Comparison of ENCODE assay signal across 10 cellular contexts in genomic region chr15:37133619-37134018, GRCh38. TPM values are rescaled to one million over a fixed set of nuclear protein-coding genes. Genes with fewer than 3 reads are reported as not detected.
DNase-seq lines count a peak whose midpoint lies in the region; ATAC-seq and TF ChIP-seq lines count a peak whose summit lies in the region.
"Had no signal": no experiment of that assay in that cellular context is flagged by ENCODE, and none has a peak within 500 bp of the region (broad histone marks: within the 10 kb centered on the region; RNA-seq: fewer than 3 reads in every experiment).

No MANE protein-coding gene starts in this region.

- BruUV-seq in IMR-90 (replicated peaks; lab: Mats Ljungman, UMichigan), result no TSS peak

- no peak overlapping the region for H2BK20ac ChIP-seq in IMR-90 (ENCODE audit: low read depth, low read length)

- no peak overlapping the region for H4K8ac ChIP-seq in IMR-90 (ENCODE audit: low read depth in 2 of 2, low read length in 2 of 2)

- TF ChIP-seq CTCF in IMR-90 (conservative IDR thresholded peaks at IDR 0.05; ENCODE audit: low read depth, low read length), result peak; percentile 58
- peak; percentile 68 for TF ChIP-seq CTCF in VCaP (conservative IDR thresholded peaks at IDR 0.05)
- TF ChIP-seq CTCF in suprapubic skin (IDR thresholded peaks at IDR 0.05), result no peak

- H4K20me1 ChIP-seq in IMR-90 (ENCODE audit: insufficient read depth, low read length), result no peaks in the 10 kb centered on the region

- no peaks in the 10 kb centered on the region for H3K27me3 ChIP-seq in IMR-90 (ENCODE audit: control insufficient read depth, insufficient read depth, low read length)
- H3K27me3 ChIP-seq in suprapubic skin, result peaks cover 9% of the 10 kb centered on the region

- POLR2A ChIA-PET in IMR-90 (lab: Charles Lee; ENCODE audit: unreplicated experiment), result no interaction called here

- no peak for TF ChIP-seq POLR2A in IMR-90 (IDR thresholded peaks at IDR 0.05; ENCODE audit: low read depth, low read length)
- no peak for TF ChIP-seq POLR2A in suprapubic skin (IDR thresholded peaks at IDR 0.05)

- no peak overlapping the region for H2BK5ac ChIP-seq in IMR-90 (ENCODE audit: low read depth, low read length, poor library complexity, severe bottlenecking)

- no peak overlapping the region for H4K5ac ChIP-seq in IMR-90 (ENCODE audit: low read depth, low read length)

- no peak overlapping the region for H3K23ac ChIP-seq in IMR-90 (ENCODE audit: low read depth, low read length)

- no CpG with 5 or more reads among the region's 1 CpG for WGBS in IMR-90 (ENCODE audit: extremely low coverage in 2 of 2, insufficient read length in 1 of 2), 2 experiments
- WGBS in suprapubic skin, result 0% methylated on average over 1 of the region's 1 CpG

- peak overlapping the region; percentile 17; the same call in 1 of the 2 replicates for H3K4me2 ChIP-seq in IMR-90 (ENCODE audit: low read depth, low read length)

- no peak overlapping the region for H2BK15ac ChIP-seq in IMR-90 (ENCODE audit: low read depth, low read length)

- dilution Hi-C loops in IMR-90 (cut with HindIII; ENCODE audit: low sequenced_read_pairs, unreplicated experiment), result no loop called here

- CTCF ChIA-PET in IMR-90 (lab: Yijun Ruan, JAX), result interaction anchor here (0.6 to 1.9 kb wide), 7 partner anchors 18 to 1515 kb away, joined by 3 to 12 read pairs (median 4); no protein-coding TSS in a partner anchor

- no peak overlapping the region for H3K18ac ChIP-seq in IMR-90 (ENCODE audit: low read depth, low read length)

- H3K9me3 ChIP-seq in IMR-90 (ENCODE audit: control insufficient read depth, insufficient read depth, low read length), result no peaks in the 10 kb centered on the region
- no peaks in the 10 kb centered on the region for H3K9me3 ChIP-seq in suprapubic skin

- H3K4ac ChIP-seq in IMR-90 (ENCODE audit: low read depth, low read length), result no peak overlapping the region

- no peaks in the 10 kb centered on the region for H3K36me3 ChIP-seq in IMR-90 (ENCODE audit: control insufficient read depth, insufficient read depth, low read length)
- no peaks in the 10 kb centered on the region for H3K36me3 ChIP-seq in suprapubic skin

- 0 out of 2 replicates have a peak, but pooled peaks cover 2% of the 10 kb centered on the region for H3K9me1 ChIP-seq in IMR-90 (ENCODE audit: insufficient read depth, low read length)

- no peak overlapping the region; the same call in 1 of the 2 replicates for H2BK120ac ChIP-seq in IMR-90 (ENCODE audit: low read depth, low read length)

- no peak overlapping the region for H4K91ac ChIP-seq in IMR-90 (ENCODE audit: insufficient read depth, low read depth, low read length)

- H2AK5ac ChIP-seq in IMR-90 (ENCODE audit: low read depth, low read length), result no peak overlapping the region

- H3K4me3 ChIP-seq in IMR-90 (ENCODE audit: insufficient read depth, low read depth, low read length), result no peak overlapping the region
- no peak overlapping the region for H3K4me3 ChIP-seq in suprapubic skin

- peaks cover 1% of the 10 kb centered on the region; the same call in 1 of the 2 replicates for H3K4me1 ChIP-seq in IMR-90 (ENCODE audit: control insufficient read depth, insufficient read depth, low read length)
- H3K4me1 ChIP-seq in suprapubic skin, result no peaks in the 10 kb centered on the region

- ATAC-seq in IMR-90 (ENCODE audit: low read depth), result peak; percentile 45
- peak; percentile 76 for ATAC-seq in left lobe of liver

- H3K9ac ChIP-seq in IMR-90 (ENCODE audit: low read depth, low read length), result no peak overlapping the region

- no peak overlapping the region for H2AK9ac ChIP-seq in IMR-90 (replicated peaks; ENCODE audit: low read depth, low read length, poor library complexity)

- no peaks in the 10 kb centered on the region for H3K79me1 ChIP-seq in IMR-90 (ENCODE audit: low read depth in 1 of 2, low read length in 2 of 2)

- TF ChIP-seq EP300 in suprapubic skin (IDR thresholded peaks at IDR 0.05), result no peak

- H3K14ac ChIP-seq in IMR-90 (replicated peaks; ENCODE audit: low read depth, low read length), result no peak overlapping the region

- no peak overlapping the region for H2AFZ ChIP-seq in IMR-90 (replicated peaks; ENCODE audit: low read length, poor library complexity)

- DNase-seq in AG08395 (ENCODE audit: low spot score) (peak; percentile 37), IMR-90 (peak; percentile 61), left lobe of liver (ENCODE audit: low spot score) (no peak), NCI-H2227 treated with DMSO at 0.1 percent for 48 hours (lab: John Stamatoyannopoulos, UW) (no peak), suprapubic skin (ENCODE audit: low spot score in 2 of 2) (no peak), cerebellum (ENCODE audit: low spot score) (no peak), HK-2 (ENCODE audit: unreplicated experiment) (no peak)
- DNase-seq: activated naive CD4-positive, alpha-beta T cell treated with anti-CD3 and anti-CD28 coated beads for 36 hours; immature natural killer cell had no signal

- TF ChIP-seq RAD21 in IMR-90 (IDR thresholded peaks at IDR 0.05; ENCODE audit: low read length), result peak; percentile 69

- H3K27ac ChIP-seq in IMR-90 (ENCODE audit: insufficient read depth, low read length) (no peak overlapping the region), VCaP (no peak overlapping the region), suprapubic skin (no peak overlapping the region)

- H3K56ac ChIP-seq in IMR-90 (ENCODE audit: extremely low read depth, insufficient read depth, low read length), result no peak overlapping the region

- in situ Hi-C loops in IMR-90 (cut with MboI; ENCODE audit: low sequenced_read_pairs), result loop anchor here (10.0 to 25.0 kb wide), 6 partner anchors 621 to 1846 kb away; no protein-coding TSS in a partner anchor

- intact Hi-C loops in IMR-90 (cut with micrococcal nuclease), result loop anchor here (1.0 to 10.0 kb wide), 9 partner anchors 33 to 1615 kb away; partner anchors contain the start of gene MEIS2

TF ChIP-seq in IMR-90, 13 proteins besides CTCF, POLR2A, EP300 and RAD21:
- TF ChIP-seq SMC3 (IDR thresholded peaks at IDR 0.05; ENCODE audit: low read depth, low read length), result peak; percentile 45
- no peak for TF ChIP-seq CEBPB (IDR thresholded peaks at IDR 0.05; ENCODE audit: low read depth, low read length)
- no peak for TF ChIP-seq NFE2L2 (IDR thresholded peaks at IDR 0.05; ENCODE audit: low read depth, low read length)
- no peak for TF ChIP-seq RFX5 (IDR thresholded peaks at IDR 0.05; ENCODE audit: low read depth, low read length)
- no peak for TF ChIP-seq ELK1 (IDR thresholded peaks at IDR 0.05; ENCODE audit: borderline replicate concordance, low read depth, low read length)
- TF ChIP-seq MAZ (IDR thresholded peaks at IDR 0.05; ENCODE audit: borderline replicate concordance, low read depth, low read length), result no peak
- no peak for TF ChIP-seq MXI1 (IDR thresholded peaks at IDR 0.05; ENCODE audit: borderline replicate concordance, low read depth, low read length)
- no peak for TF ChIP-seq BHLHE40 (IDR thresholded peaks at IDR 0.05; ENCODE audit: low read depth, low read length)

RNA-seq across cellular contexts. Expression of gene MEIS2, which starts 33.3 kb away (rescaled TPM):
- total RNA-seq in IMR-90 (2012; rRNA removed) (50.3 and 71.3 TPM in 2 replicates), left lobe of liver (9.1 TPM), suprapubic skin (10 to 100 TPM in 3 of 4 donors, 1 to 10 TPM in 1; 9.0 to 18.5 (median 16.3) TPM), cerebellum (40.8 TPM)
- polyA plus RNA-seq in IMR-90 (2012; rRNA removed), result 59.9 and 70.1 TPM in 2 replicates
- polyA plus RNA-seq in IMR-90 (2012; cell fraction: cytosol; rRNA removed), result 41.7 and 74.2 TPM in 2 replicates
- polyA plus RNA-seq in IMR-90 (2012; cell fraction: nucleus; rRNA removed; ENCODE audit: low replicate concordance), result 69.5 and 106 TPM in 2 replicates
- total RNA-seq: activated naive CD4-positive, alpha-beta T cell treated with anti-CD3 and anti-CD28 coated beads for 36 hours had no signal
- polyA plus RNA-seq: immature natural killer cell had no signal

Comparison
In these comparisons a context has a peak if more than half of its experiments do, and no peak if none do; other contexts are left out.
1. DNase-seq: peak in AG08395 (single experiment) and IMR-90 (single experiment); none in left lobe of liver (single experiment), NCI-H2227 treated with DMSO at 0.1 percent for 48 hours (single experiment), suprapubic skin (0 of 2), cerebellum (single experiment) and HK-2 (single experiment).
2. CTCF ChIP-seq: peak in IMR-90 (single experiment) and VCaP (single experiment); none in suprapubic skin (0 of 2).